ENCODE assay signal across 28 cellular contexts in genomic region chr6:143260857-143261256, GRCh38.
DNase-seq lines count a peak whose midpoint lies in the region; FAIRE-seq and TF ChIP-seq lines count a peak whose summit lies in the region.
"Had no signal": no experiment of that assay in that cellular context is flagged by ENCODE, and none has a peak within 500 bp of the region (broad histone marks: within the 10 kb centered on the region; RNA-seq: fewer than 3 reads in every experiment).

No MANE protein-coding gene starts in this region.

- no peak for FAIRE-seq in astrocyte (lab: Jason Lieb, UNC)
- FAIRE-seq in kidney (lab: Jason Lieb, UNC): no peak
- FAIRE-seq: endometrium, TTC549 had no signal

- H3K9ac ChIP-seq in astrocyte (ENCODE audit: low read length) (no peak overlapping the region), kidney (ENCODE audit: low read length in 2 of 2) (no peak overlapping the region)
- H3K9ac ChIP-seq: parathyroid adenoma had no signal

- no peak overlapping the region for H3K4me3 Mint-ChIP-seq in astrocyte (ENCODE audit: unreplicated experiment)
- H3K4me3 Mint-ChIP-seq in CD8-positive, alpha-beta memory T cell: no peak overlapping the region
- H3K4me3 Mint-ChIP-seq: activated naive CD8-positive, alpha-beta T cell treated with anti-CD3 and anti-CD28 coated beads, Interleukin-2, amount 10 ng/mL, durations not matched to agents 7 days and 5 days; IgD-negative memory B cell; natural killer cell treated with Interleukin-12 subunit alpha and Interleukin-12 subunit beta and Interleukin-15 and Interleukin-18, amount 100 ng/mL, for 72 hours; stimulated activated effector memory CD8-positive, alpha-beta T cell treated with anti-CD3 and anti-CD28 coated beads, Interleukin-12 subunit alpha, Interleukin-12 subunit beta, amount 100 ng/mL, for 72 hours had no signal

- intact Hi-C loops in kidney (cut with DNase I) (no loop called here), posterior cingulate gyrus (cut with DNase I) (no loop called here)

- H3K27me3 Mint-ChIP-seq in astrocyte (ENCODE audit: low read depth, unreplicated experiment): no peaks in the 10 kb centered on the region
- H3K27me3 Mint-ChIP-seq in CD8-positive, alpha-beta memory T cell: peaks cover 0 to 3% of the 10 kb centered on the region in 2 donors
- H3K27me3 Mint-ChIP-seq: activated naive CD8-positive, alpha-beta T cell treated with anti-CD3 and anti-CD28 coated beads, Interleukin-2, amount 10 ng/mL, durations not matched to agents 7 days and 5 days; IgD-negative memory B cell; natural killer cell treated with Interleukin-12 subunit alpha and Interleukin-12 subunit beta and Interleukin-15 and Interleukin-18, amount 100 ng/mL, for 72 hours had no signal

- H3K27me3 ChIP-seq in astrocyte (ENCODE audit: insufficient read depth, low read length): no peaks in the 10 kb centered on the region
- no peaks in the 10 kb centered on the region for H3K27me3 ChIP-seq in CD8-positive, alpha-beta memory T cell (ENCODE audit: insufficient read depth, low read length, poor library complexity, severe bottlenecking)
- no peaks in the 10 kb centered on the region for H3K27me3 ChIP-seq in SJCRH30
- H3K27me3 ChIP-seq: breast epithelium, sigmoid colon, testis, vagina had no signal

- peak; percentile 25 for DNase-seq in AG09309 (ENCODE audit: low read depth)
- DNase-seq in HCEC 1CT: peak; percentile 25
- DNase-seq in astrocyte (ENCODE audit: low read depth): peak; percentile 42
- peak; percentile 44 for DNase-seq in hepatic stellate cell (ENCODE audit: low spot score)
- no peak for DNase-seq in kidney
- no peak for DNase-seq in CD8-positive, alpha-beta memory T cell
- no peak for DNase-seq in SJCRH30
- no peak for DNase-seq in posterior cingulate gyrus
- DNase-seq: ACHN; activated CD4-positive, alpha-beta T cell treated with anti-CD3 and anti-CD28 coated beads for 4 hours; activated naive CD8-positive, alpha-beta T cell treated with anti-CD3 and anti-CD28 coated beads, Interleukin-2, amount 10 ng/mL, durations not matched to agents 7 days and 5 days; DND-41; foreskin melanocyte; hypothalamus; left cardiac atrium; Right ventricle myocardium superior; sigmoid colon; SW 1271; testis had no signal

- H3K9me3 Mint-ChIP-seq in astrocyte (ENCODE audit: unreplicated experiment): no peaks in the 10 kb centered on the region
- no peaks in the 10 kb centered on the region for H3K9me3 Mint-ChIP-seq in CD8-positive, alpha-beta memory T cell

- H3K4me1 Mint-ChIP-seq in astrocyte (ENCODE audit: low read depth, unreplicated experiment): peaks cover 12% of the 10 kb centered on the region
- no peaks in the 10 kb centered on the region for H3K4me1 Mint-ChIP-seq in CD8-positive, alpha-beta memory T cell
- H3K4me1 Mint-ChIP-seq: activated naive CD8-positive, alpha-beta T cell treated with anti-CD3 and anti-CD28 coated beads, Interleukin-2, amount 10 ng/mL, durations not matched to agents 7 days and 5 days; IgD-negative memory B cell; stimulated activated effector memory CD8-positive, alpha-beta T cell treated with anti-CD3 and anti-CD28 coated beads, Interleukin-12 subunit alpha, Interleukin-12 subunit beta, amount 100 ng/mL, for 72 hours had no signal

- H3K9me3 ChIP-seq in astrocyte (ENCODE audit: insufficient read depth, low read depth, low read length) (no peaks in the 10 kb centered on the region), kidney (ENCODE audit: control insufficient read depth in 1 of 2, low read length in 2 of 2) (no peaks in the 10 kb centered on the region), SJCRH30 (replicated peaks) (no peaks in the 10 kb centered on the region)
- no peaks in the 10 kb centered on the region for H3K9me3 ChIP-seq in CD8-positive, alpha-beta memory T cell (ENCODE audit: low read length)
- H3K9me3 ChIP-seq: testis, vagina had no signal

- POLR2A ChIA-PET in CD8-positive, alpha-beta memory T cell (lab: Charles Lee): no interaction called here

- H3K27ac ChIP-seq in astrocyte (ENCODE audit: low read depth, low read length) (no peak overlapping the region), kidney (ENCODE audit: low read depth in 2 of 2, low read length in 2 of 2) (no peak overlapping the region), SJCRH30 (no peak overlapping the region)
- H3K27ac ChIP-seq in CD8-positive, alpha-beta memory T cell (ENCODE audit: low read depth, low read length): no peak overlapping the region
- H3K27ac ChIP-seq: breast epithelium, parathyroid adenoma, sigmoid colon, testis, vagina had no signal

- H4K20me1 ChIP-seq in astrocyte (ENCODE audit: insufficient read depth, low read length): no peaks in the 10 kb centered on the region

- TF ChIP-seq CTCF in AG09309 (IDR thresholded peaks at IDR 0.05; ENCODE audit: control insufficient read depth, insufficient read depth, low read depth, low read length, missing control alignments) (no peak), astrocyte (IDR thresholded peaks at IDR 0.05; ENCODE audit: insufficient read depth, low read depth, low read length) (no peak), kidney (IDR thresholded peaks at IDR 0.05; ENCODE audit: borderline replicate concordance, extremely low read depth, insufficient read depth) (no peak)

- no peaks in the 10 kb centered on the region for H3K36me3 Mint-ChIP-seq in astrocyte (ENCODE audit: low read depth, unreplicated experiment)
- peaks cover 0 to 7% (median 0%) of the 10 kb centered on the region in 3 donors for H3K36me3 Mint-ChIP-seq in CD8-positive, alpha-beta memory T cell
- H3K36me3 Mint-ChIP-seq: natural killer cell treated with Interleukin-12 subunit alpha and Interleukin-12 subunit beta and Interleukin-15 and Interleukin-18, amount 100 ng/mL, for 72 hours; stimulated activated effector memory CD8-positive, alpha-beta T cell treated with anti-CD3 and anti-CD28 coated beads, Interleukin-12 subunit alpha, Interleukin-12 subunit beta, amount 100 ng/mL, for 72 hours had no signal

- no peaks in the 10 kb centered on the region for H3K79me2 ChIP-seq in astrocyte (ENCODE audit: insufficient read depth, low read length)
- H3K79me2 ChIP-seq: parathyroid adenoma had no signal

- no peak overlapping the region for H3K4me3 ChIP-seq in AG09309 (ENCODE audit: control insufficient read depth, low read depth, low read length)
- H3K4me3 ChIP-seq in astrocyte (ENCODE audit: insufficient read depth, low read depth, low read length): no peak overlapping the region
- H3K4me3 ChIP-seq in kidney (ENCODE audit: low read length in 2 of 2): no peak overlapping the region
- H3K4me3 ChIP-seq in CD8-positive, alpha-beta memory T cell (ENCODE audit: low read length): no peak overlapping the region
- no peak overlapping the region for H3K4me3 ChIP-seq in SJCRH30
- H3K4me3 ChIP-seq: breast epithelium, sigmoid colon, testis, vagina had no signal

- H3K4me1 ChIP-seq in astrocyte (ENCODE audit: insufficient read depth, low read length) (no peaks in the 10 kb centered on the region), kidney (ENCODE audit: control insufficient read depth in 1 of 2, insufficient read depth in 1 of 2, low read depth in 1 of 2, low read length in 2 of 2) (no peaks in the 10 kb centered on the region), SJCRH30 (peaks cover 6% of the 10 kb centered on the region)
- no peaks in the 10 kb centered on the region for H3K4me1 ChIP-seq in CD8-positive, alpha-beta memory T cell (ENCODE audit: insufficient read depth, low read length)
- H3K4me1 ChIP-seq: breast epithelium, parathyroid adenoma, testis, vagina had no signal

- H3K4me2 ChIP-seq in astrocyte (ENCODE audit: low read length): peak overlapping the region; percentile 37

- no peak overlapping the region for H2AFZ ChIP-seq in astrocyte (ENCODE audit: low read depth, low read length)
- H2AFZ ChIP-seq: parathyroid adenoma had no signal

- no peak overlapping the region for H3K27ac Mint-ChIP-seq in astrocyte (ENCODE audit: unreplicated experiment)
- no peak overlapping the region for H3K27ac Mint-ChIP-seq in CD8-positive, alpha-beta memory T cell
- H3K27ac Mint-ChIP-seq: activated naive CD8-positive, alpha-beta T cell treated with anti-CD3 and anti-CD28 coated beads, Interleukin-2, amount 10 ng/mL, durations not matched to agents 7 days and 5 days; activated T-helper 2 cell treated with anti-CD3 and anti-CD28 coated beads, Interferon-gamma antibody, Interleukin-2, Interleukin-4, amounts not matched to agents 10 μg/mL and 5 μg/mL and 100 μg/mL, durations not matched to agents 14 hours and 24 hours and 36 hours; IgD-negative memory B cell; natural killer cell treated with Interleukin-12 subunit alpha and Interleukin-12 subunit beta and Interleukin-15 and Interleukin-18, amount 100 ng/mL, for 72 hours; stimulated activated effector memory CD8-positive, alpha-beta T cell treated with anti-CD3 and anti-CD28 coated beads, Interleukin-12 subunit alpha, Interleukin-12 subunit beta, amount 100 ng/mL, for 72 hours had no signal

- CTCF ChIA-PET in CD8-positive, alpha-beta memory T cell (lab: Charles Lee): no interaction called here

- H3K36me3 ChIP-seq in astrocyte (ENCODE audit: insufficient read depth, low read length) (no peaks in the 10 kb centered on the region), kidney (ENCODE audit: control insufficient read depth in 1 of 2, insufficient read depth in 2 of 2, low read length in 2 of 2) (no peaks in the 10 kb centered on the region), SJCRH30 (no peaks in the 10 kb centered on the region)
- no peaks in the 10 kb centered on the region for H3K36me3 ChIP-seq in CD8-positive, alpha-beta memory T cell (ENCODE audit: insufficient read depth, low read length)
- H3K36me3 ChIP-seq: breast epithelium, sigmoid colon, vagina had no signal

Comparison
In these comparisons a context has a peak if more than half of its experiments do, and no peak if none do; other contexts are left out.
1. DNase-seq: peak in AG09309 (single experiment), HCEC 1CT (single experiment), astrocyte (single experiment) and hepatic stellate cell (single experiment); none in kidney (single experiment), CD8-positive, alpha-beta memory T cell (0 of 5), SJCRH30 (0 of 2) and posterior cingulate gyrus (0 of 10).